Comparison of ENCODE assay signal across 8 cellular contexts in the genomic region with DNA sequence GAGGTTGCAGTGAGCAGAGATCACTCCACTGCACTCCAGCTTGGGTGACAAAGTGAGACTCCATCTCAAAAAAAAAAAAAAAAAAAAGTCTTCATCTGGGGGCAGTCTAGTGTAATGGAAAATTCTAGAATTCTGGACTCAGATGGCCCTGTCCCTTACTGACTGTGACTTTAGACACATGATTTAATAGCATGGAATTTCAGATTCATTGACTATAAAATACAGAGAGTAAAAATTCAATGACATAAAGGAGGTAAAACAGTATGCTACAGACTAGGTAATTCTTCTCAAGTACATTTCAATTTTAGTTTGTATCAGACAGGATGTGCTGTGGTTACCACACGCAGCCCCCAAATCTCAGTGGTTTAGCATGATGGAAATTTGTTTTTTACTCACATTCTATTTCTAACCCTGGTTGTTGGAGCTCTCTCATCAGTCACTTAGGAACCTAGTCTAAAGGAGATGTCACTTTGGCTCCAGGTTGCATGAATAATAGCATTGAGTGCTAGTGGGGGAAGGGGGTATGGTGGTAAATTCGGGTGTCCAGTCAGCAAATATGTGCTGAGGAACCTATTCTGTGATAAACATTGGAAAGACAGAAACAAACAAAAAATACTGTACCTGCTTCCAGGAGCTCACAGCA.
DNase-seq lines count a peak whose midpoint lies in the region; ATAC-seq and TF ChIP-seq lines count a peak whose summit lies in the region.

No MANE protein-coding gene starts in this region.

- no peaks in the 10 kb centered on the region for H3K9me3 ChIP-seq in right cardiac atrium (ENCODE audit: control insufficient read depth, low read length)

- intact Hi-C loops in activated CD8-positive, alpha-beta T cell treated with anti-CD3 and anti-CD28 coated beads for 36 hours (cut with micrococcal nuclease), result no loop called here
- intact Hi-C loops in right cardiac atrium (cut with DNase I), result no loop called here

- peak; percentile 78 for ATAC-seq in HG02870 (IDR thresholded peaks at IDR 0.05; ENCODE audit: unreplicated experiment)
- ATAC-seq in activated CD8-positive, alpha-beta T cell treated with anti-CD3 and anti-CD28 coated beads for 36 hours, result peak; percentile 87
- ATAC-seq in stimulated activated memory B cell treated with anti-CD40 and anti-IgM and Interleukin-4, amounts not matched to agents 10 μg/mL and 1 μg/mL and 100 μg/mL, for 72 hours, result peak; percentile 90
- ATAC-seq in right cardiac atrium, result no peak

- no peak overlapping the region for H3K27ac ChIP-seq in right cardiac atrium (ENCODE audit: low read length)

- POLR2A ChIA-PET in activated CD4-positive, alpha-beta T cell treated with anti-CD3 and anti-CD28 coated beads, Interleukin-2, amount 10 ng/mL, durations not matched to agents 7 days and 5 days (lab: Charles Lee), result no interaction called here
- POLR2A ChIA-PET in activated CD8-positive, alpha-beta T cell treated with anti-CD3 and anti-CD28 coated beads for 36 hours (lab: Charles Lee), result interaction anchor here (0.6 to 1.0 kb wide), 2 partner anchors 12 to 44 kb away, joined by 3 read pairs; no protein-coding TSS in a partner anchor

- CTCF ChIA-PET in activated CD4-positive, alpha-beta T cell treated with anti-CD3 and anti-CD28 coated beads, Interleukin-2, amount 10 ng/mL, durations not matched to agents 7 days and 5 days (lab: Charles Lee), result interaction anchor here (1.2 kb wide), 1 partner anchor 16 kb away, joined by 3 read pairs; no protein-coding TSS in a partner anchor
- CTCF ChIA-PET in activated CD8-positive, alpha-beta T cell treated with anti-CD3 and anti-CD28 coated beads for 36 hours (lab: Charles Lee), result no interaction called here

- WGBS in right cardiac atrium, result 52% methylated on average over 2 of the region's 2 CpGs

- H3K4me3 ChIP-seq in right cardiac atrium (ENCODE audit: low read length), result no peak overlapping the region

- H3K9me3 Mint-ChIP-seq in activated CD4-positive, alpha-beta T cell treated with anti-CD3 and anti-CD28 coated beads, Interleukin-2, amount 10 ng/mL, durations not matched to agents 7 days and 5 days, result peaks cover 14% of the 10 kb centered on the region
- peaks cover 13% of the 10 kb centered on the region for H3K9me3 Mint-ChIP-seq in activated CD8-positive, alpha-beta T cell treated with anti-CD3 and anti-CD28 coated beads for 36 hours
- peaks cover 6% of the 10 kb centered on the region for H3K9me3 Mint-ChIP-seq in stimulated activated memory B cell treated with anti-CD40 and anti-IgM and Interleukin-4, amounts not matched to agents 10 μg/mL and 1 μg/mL and 100 μg/mL, for 72 hours

- H3K4me1 Mint-ChIP-seq in activated CD4-positive, alpha-beta T cell treated with anti-CD3 and anti-CD28 coated beads, Interleukin-2, amount 10 ng/mL, durations not matched to agents 7 days and 5 days, result peaks cover 16% of the 10 kb centered on the region
- peaks cover 37% of the 10 kb centered on the region for H3K4me1 Mint-ChIP-seq in activated CD8-positive, alpha-beta T cell treated with anti-CD3 and anti-CD28 coated beads for 36 hours (ENCODE audit: low read depth)
- peaks cover 61% of the 10 kb centered on the region for H3K4me1 Mint-ChIP-seq in stimulated activated memory B cell treated with anti-CD40 and anti-IgM and Interleukin-4, amounts not matched to agents 10 μg/mL and 1 μg/mL and 100 μg/mL, for 72 hours

- peak; percentile 33 for DNase-seq in activated CD4-positive, alpha-beta T cell treated with anti-CD3 and anti-CD28 coated beads, Interleukin-2, amount 10 ng/mL, durations not matched to agents 7 days and 5 days
- no peak for DNase-seq in activated CD4-positive, alpha-beta T cell treated with anti-CD3 and anti-CD28 coated beads, Interleukin-2, amount 50 U/mL, for 4 hours
- peak; percentile 80 for DNase-seq in activated CD8-positive, alpha-beta T cell treated with anti-CD3 and anti-CD28 coated beads for 36 hours
- DNase-seq in glomerular visceral epithelial cell (ENCODE audit: extremely low spot score) (no peak), kidney glomerular epithelial cell (lab: John Stamatoyannopoulos, UW) (no peak), right cardiac atrium (no peak)

- no peak for TF ChIP-seq CTCF in activated CD8-positive, alpha-beta T cell treated with anti-CD3 and anti-CD28 coated beads for 36 hours (IDR thresholded peaks at IDR 0.05)

- H3K27me3 Mint-ChIP-seq in activated CD4-positive, alpha-beta T cell treated with anti-CD3 and anti-CD28 coated beads, Interleukin-2, amount 10 ng/mL, durations not matched to agents 7 days and 5 days, result no peaks in the 10 kb centered on the region
- no peaks in the 10 kb centered on the region for H3K27me3 Mint-ChIP-seq in activated CD8-positive, alpha-beta T cell treated with anti-CD3 and anti-CD28 coated beads for 36 hours
- H3K27me3 Mint-ChIP-seq in stimulated activated memory B cell treated with anti-CD40 and anti-IgM and Interleukin-4, amounts not matched to agents 10 μg/mL and 1 μg/mL and 100 μg/mL, for 72 hours, result no peaks in the 10 kb centered on the region

- H3K36me3 Mint-ChIP-seq in activated CD4-positive, alpha-beta T cell treated with anti-CD3 and anti-CD28 coated beads, Interleukin-2, amount 10 ng/mL, durations not matched to agents 7 days and 5 days (ENCODE audit: low read depth), result no peaks in the 10 kb centered on the region
- peaks cover 19% of the 10 kb centered on the region for H3K36me3 Mint-ChIP-seq in activated CD8-positive, alpha-beta T cell treated with anti-CD3 and anti-CD28 coated beads for 36 hours (ENCODE audit: low read depth)
- H3K36me3 Mint-ChIP-seq in stimulated activated memory B cell treated with anti-CD40 and anti-IgM and Interleukin-4, amounts not matched to agents 10 μg/mL and 1 μg/mL and 100 μg/mL, for 72 hours, result peaks cover 36% of the 10 kb centered on the region

- no peak overlapping the region for H3K27ac Mint-ChIP-seq in activated CD4-positive, alpha-beta T cell treated with anti-CD3 and anti-CD28 coated beads, Interleukin-2, amount 10 ng/mL, durations not matched to agents 7 days and 5 days
- H3K27ac Mint-ChIP-seq in activated CD8-positive, alpha-beta T cell treated with anti-CD3 and anti-CD28 coated beads for 36 hours, result peak overlapping the region; percentile 89
- peak overlapping the region; percentile 92 for H3K27ac Mint-ChIP-seq in stimulated activated memory B cell treated with anti-CD40 and anti-IgM and Interleukin-4, amounts not matched to agents 10 μg/mL and 1 μg/mL and 100 μg/mL, for 72 hours

- H3K27me3 ChIP-seq in right cardiac atrium (ENCODE audit: control insufficient read depth, insufficient read depth), result no peaks in the 10 kb centered on the region

- no peak overlapping the region for H3K4me3 Mint-ChIP-seq in activated CD4-positive, alpha-beta T cell treated with anti-CD3 and anti-CD28 coated beads, Interleukin-2, amount 10 ng/mL, durations not matched to agents 7 days and 5 days
- H3K4me3 Mint-ChIP-seq in activated CD8-positive, alpha-beta T cell treated with anti-CD3 and anti-CD28 coated beads for 36 hours, result peak overlapping the region; percentile 11
- peak overlapping the region; percentile 47 for H3K4me3 Mint-ChIP-seq in stimulated activated memory B cell treated with anti-CD40 and anti-IgM and Interleukin-4, amounts not matched to agents 10 μg/mL and 1 μg/mL and 100 μg/mL, for 72 hours

- H3K4me1 ChIP-seq in right cardiac atrium (ENCODE audit: control insufficient read depth, insufficient read depth, low read length), result no peaks in the 10 kb centered on the region

Comparison
In these comparisons a context has a peak if more than half of its experiments do, and no peak if none do; other contexts are left out.
1. DNase-seq: peak in activated CD4-positive, alpha-beta T cell treated with anti-CD3 and anti-CD28 coated beads, Interleukin-2, amount 10 ng/mL, durations not matched to agents 7 days and 5 days (single experiment) and activated CD8-positive, alpha-beta T cell treated with anti-CD3 and anti-CD28 coated beads for 36 hours (single experiment); none in activated CD4-positive, alpha-beta T cell treated with anti-CD3 and anti-CD28 coated beads, Interleukin-2, amount 50 U/mL, for 4 hours (0 of 2), glomerular visceral epithelial cell (single experiment), kidney glomerular epithelial cell (single experiment) and right cardiac atrium (0 of 3).
2. ATAC-seq: peak in HG02870 (single experiment), activated CD8-positive, alpha-beta T cell treated with anti-CD3 and anti-CD28 coated beads for 36 hours (single experiment) and stimulated activated memory B cell treated with anti-CD40 and anti-IgM and Interleukin-4, amounts not matched to agents 10 μg/mL and 1 μg/mL and 100 μg/mL, for 72 hours (single experiment); none in right cardiac atrium (0 of 2).